8 cellular contexts compared by ENCODE assay signal in genomic region chr5:36724429-36725332, GRCh38.
DNase-seq lines count a peak whose midpoint lies in the region; ATAC-seq, FAIRE-seq and TF ChIP-seq lines count a peak whose summit lies in the region.

No MANE protein-coding gene starts in this region.

- no peak overlapping the region for H3K27ac Mint-ChIP-seq in T-helper 17 cell
- H3K27ac Mint-ChIP-seq in stimulated activated memory B cell treated with anti-CD40 and anti-IgM and Interleukin-4, amounts not matched to agents 10 μg/mL and 1 μg/mL and 100 μg/mL, for 72 hours: peak overlapping the region; percentile 97

- peaks cover 26% of the 10 kb centered on the region for H3K4me1 Mint-ChIP-seq in T-helper 17 cell
- peaks cover 52% of the 10 kb centered on the region for H3K4me1 Mint-ChIP-seq in stimulated activated memory B cell treated with anti-CD40 and anti-IgM and Interleukin-4, amounts not matched to agents 10 μg/mL and 1 μg/mL and 100 μg/mL, for 72 hours

- H3K9me3 Mint-ChIP-seq in stimulated activated memory B cell treated with anti-CD40 and anti-IgM and Interleukin-4, amounts not matched to agents 10 μg/mL and 1 μg/mL and 100 μg/mL, for 72 hours: no peaks in the 10 kb centered on the region

- H3K4me3 Mint-ChIP-seq in T-helper 17 cell: peak overlapping the region; percentile 78
- H3K4me3 Mint-ChIP-seq in stimulated activated memory B cell treated with anti-CD40 and anti-IgM and Interleukin-4, amounts not matched to agents 10 μg/mL and 1 μg/mL and 100 μg/mL, for 72 hours: peak overlapping the region; percentile 76

- TF ChIP-seq POLR2A in GM12892 (IDR thresholded peaks at IDR 0.05; ENCODE audit: low read depth, low read length) (peak; percentile 83), suprapubic skin (IDR thresholded peaks at IDR 0.05) (no peak)

- no peak overlapping the region for H3K4me2 ChIP-seq in osteoblast (ENCODE audit: insufficient read depth, low read length)

- no peaks in the 10 kb centered on the region for H3K79me2 ChIP-seq in osteoblast (ENCODE audit: insufficient read depth, low read length)

- H4K20me1 ChIP-seq in osteoblast (ENCODE audit: insufficient read depth, low read length): no peaks in the 10 kb centered on the region

- no peaks in the 10 kb centered on the region for H3K4me1 ChIP-seq in foreskin keratinocyte
- H3K4me1 ChIP-seq in osteoblast (ENCODE audit: insufficient read depth, low read length): peaks cover 5% of the 10 kb centered on the region
- peaks cover 3% of the 10 kb centered on the region for H3K4me1 ChIP-seq in suprapubic skin

- FAIRE-seq in GM12892 (lab: Jason Lieb, UNC): peak; percentile 98

- H3K27ac ChIP-seq in foreskin keratinocyte (no peak overlapping the region), osteoblast (ENCODE audit: low read depth, low read length) (no peak overlapping the region), suprapubic skin (no peak overlapping the region)

- no peak for TF ChIP-seq EP300 in suprapubic skin (IDR thresholded peaks at IDR 0.05)

- DNase-seq in GM12892 (ENCODE audit: insufficient read length) (peak; percentile 63), T-helper 17 cell (no peak), foreskin keratinocyte (no peak), osteoblast (ENCODE audit: insufficient read length, low spot score, missing footprints) (no peak), suprapubic skin (ENCODE audit: low spot score in 2 of 2) (no peak)

- no peaks in the 10 kb centered on the region for H3K36me3 Mint-ChIP-seq in T-helper 17 cell (ENCODE audit: low read depth)
- H3K36me3 Mint-ChIP-seq in stimulated activated memory B cell treated with anti-CD40 and anti-IgM and Interleukin-4, amounts not matched to agents 10 μg/mL and 1 μg/mL and 100 μg/mL, for 72 hours: no peaks in the 10 kb centered on the region

- H2AFZ ChIP-seq in osteoblast (ENCODE audit: low read length): no peak overlapping the region

- WGBS in suprapubic skin: 78% methylated on average over 6 of the region's 6 CpGs

- H3K36me3 ChIP-seq in osteoblast (ENCODE audit: insufficient read depth, low read length): no peaks in the 10 kb centered on the region
- no peaks in the 10 kb centered on the region for H3K36me3 ChIP-seq in suprapubic skin

- H3K27me3 Mint-ChIP-seq in T-helper 17 cell: peaks cover 20% of the 10 kb centered on the region
- no peaks in the 10 kb centered on the region for H3K27me3 Mint-ChIP-seq in stimulated activated memory B cell treated with anti-CD40 and anti-IgM and Interleukin-4, amounts not matched to agents 10 μg/mL and 1 μg/mL and 100 μg/mL, for 72 hours

- H3K9me3 ChIP-seq in T-helper 17 cell (ENCODE audit: control insufficient read depth, low read length, poor library complexity, severe bottlenecking) (no peaks in the 10 kb centered on the region), osteoblast (ENCODE audit: low read depth, low read length) (no peaks in the 10 kb centered on the region), suprapubic skin (no peaks in the 10 kb centered on the region)

- H3K4me3 ChIP-seq in osteoblast (ENCODE audit: insufficient read depth, low read length) (no peak overlapping the region), suprapubic skin (no peak overlapping the region)

- TF ChIP-seq CTCF in foreskin keratinocyte (conservative IDR thresholded peaks at IDR 0.05) (no peak), osteoblast (IDR thresholded peaks at IDR 0.05; ENCODE audit: extremely low read depth, low read depth, low read length) (no peak), suprapubic skin (IDR thresholded peaks at IDR 0.05) (no peak)

- ATAC-seq in GM21390 (IDR thresholded peaks at IDR 0.05; ENCODE audit: unreplicated experiment) (peak; percentile 75), HG03460 (IDR thresholded peaks at IDR 0.05; ENCODE audit: unreplicated experiment) (peak; percentile 70), T-helper 17 cell (peak; percentile 80), foreskin keratinocyte (peak; percentile 25)
- peak; percentile 94 for ATAC-seq in stimulated activated memory B cell treated with anti-CD40 and anti-IgM and Interleukin-4, amounts not matched to agents 10 μg/mL and 1 μg/mL and 100 μg/mL, for 72 hours

- H3K27me3 ChIP-seq in foreskin keratinocyte (peaks cover 9% of the 10 kb centered on the region), osteoblast (ENCODE audit: insufficient read depth, low read length) (peaks cover 7% of the 10 kb centered on the region), suprapubic skin (no peaks in the 10 kb centered on the region)

Comparison
In these comparisons a context has a peak if more than half of its experiments do, and no peak if none do; other contexts are left out.
1. ATAC-seq: peak in every context shown above with its lines; median percentile 94 in stimulated activated memory B cell treated with anti-CD40 and anti-IgM and Interleukin-4, amounts not matched to agents 10 μg/mL and 1 μg/mL and 100 μg/mL, for 72 hours; 80 in T-helper 17 cell; 75 in GM21390; 70 in HG03460; 25 in foreskin keratinocyte.